Comparison of ENCODE assay signal across 22 cellular contexts in genomic region chr12:123054371-123054770, GRCh38.
"Had no signal": no experiment of that assay in that cellular context is flagged by ENCODE, and none has a peak within 500 bp of the region (broad histone marks: within the 10 kb centered on the region; RNA-seq: fewer than 3 reads in every experiment).

No MANE protein-coding gene starts in this region.

- H3K27ac ChIP-seq: left ventricle myocardium inferior, right atrium auricular region, right lobe of liver, skin epidermis, suprapubic skin, thoracic aorta, tibial nerve had no signal

- H3K9me3 Mint-ChIP-seq: immature natural killer cell; mesothelial cell of epicardium; natural killer cell treated with Interleukin-12 subunit alpha and Interleukin-12 subunit beta and Interleukin-15 and Interleukin-18, amount 100 ng/mL, for 72 hours; stimulated activated effector memory CD8-positive, alpha-beta T cell treated with anti-CD3 and anti-CD28 coated beads, Interleukin-12 subunit alpha, Interleukin-12 subunit beta, amount 100 ng/mL, for 72 hours; stimulated activated naive CD8-positive, alpha-beta T cell treated with anti-CD3 and anti-CD28 coated beads, Interleukin-15, Interleukin-2, amounts not matched to agents 100 ng/mL and 50 ng/mL, for 24 hours; type B pancreatic cell had no signal

- ATAC-seq: naive thymus-derived CD4-positive, alpha-beta T cell; natural killer cell treated with Interleukin-12 subunit alpha and Interleukin-12 subunit beta and Interleukin-15 and Interleukin-18, amount 100 ng/mL, for 72 hours; right lobe of liver; stimulated activated effector memory CD8-positive, alpha-beta T cell treated with anti-CD3 and anti-CD28 coated beads, Interleukin-12 subunit alpha, Interleukin-12 subunit beta, amount 100 ng/mL, for 72 hours had no signal

- H3K4me3 ChIP-seq: left ventricle myocardium inferior, lung, ovary, right atrium auricular region, right lobe of liver, skin epidermis, suprapubic skin, thoracic aorta, tibial nerve, uterus had no signal

- DNase-seq: immature natural killer cell; kidney; left ventricle myocardium inferior; mesendoderm; naive thymus-derived CD4-positive, alpha-beta T cell; ovary; right lobe of liver; stimulated activated CD4-positive, alpha-beta T cell treated with anti-CD3 and anti-CD28 coated beads, Interleukin-4, amount 100 ng/mL, for 24 hours; stimulated activated naive CD4-positive, alpha-beta T cell; uterus had no signal

- H3K4me3 Mint-ChIP-seq: immature natural killer cell; mesothelial cell of epicardium; naive thymus-derived CD4-positive, alpha-beta T cell; natural killer cell treated with Interleukin-12 subunit alpha and Interleukin-12 subunit beta and Interleukin-15 and Interleukin-18, amount 100 ng/mL, for 72 hours; stimulated activated effector memory CD8-positive, alpha-beta T cell treated with anti-CD3 and anti-CD28 coated beads, Interleukin-12 subunit alpha, Interleukin-12 subunit beta, amount 100 ng/mL, for 72 hours; stimulated activated naive CD8-positive, alpha-beta T cell treated with anti-CD3 and anti-CD28 coated beads, Interleukin-15, Interleukin-2, amounts not matched to agents 100 ng/mL and 50 ng/mL, for 24 hours; type B pancreatic cell had no signal

- H3K36me3 Mint-ChIP-seq: mesothelial cell of epicardium; natural killer cell treated with Interleukin-12 subunit alpha and Interleukin-12 subunit beta and Interleukin-15 and Interleukin-18, amount 100 ng/mL, for 72 hours; stimulated activated effector memory CD8-positive, alpha-beta T cell treated with anti-CD3 and anti-CD28 coated beads, Interleukin-12 subunit alpha, Interleukin-12 subunit beta, amount 100 ng/mL, for 72 hours; type B pancreatic cell had no signal

- H3K27me3 ChIP-seq: ovary, right atrium auricular region, right lobe of liver, suprapubic skin, tibial nerve, uterus had no signal

- H3K27ac Mint-ChIP-seq: immature natural killer cell; mesothelial cell of epicardium; natural killer cell treated with Interleukin-12 subunit alpha and Interleukin-12 subunit beta and Interleukin-15 and Interleukin-18, amount 100 ng/mL, for 72 hours; progenitor cell of endocrine pancreas; stimulated activated effector memory CD8-positive, alpha-beta T cell treated with anti-CD3 and anti-CD28 coated beads, Interleukin-12 subunit alpha, Interleukin-12 subunit beta, amount 100 ng/mL, for 72 hours; stimulated activated naive CD8-positive, alpha-beta T cell treated with anti-CD3 and anti-CD28 coated beads, Interleukin-15, Interleukin-2, amounts not matched to agents 100 ng/mL and 50 ng/mL, for 24 hours; type B pancreatic cell had no signal

- H3K27me3 Mint-ChIP-seq: naive thymus-derived CD4-positive, alpha-beta T cell; natural killer cell treated with Interleukin-12 subunit alpha and Interleukin-12 subunit beta and Interleukin-15 and Interleukin-18, amount 100 ng/mL, for 72 hours; stimulated activated naive CD8-positive, alpha-beta T cell treated with anti-CD3 and anti-CD28 coated beads, Interleukin-15, Interleukin-2, amounts not matched to agents 100 ng/mL and 50 ng/mL, for 24 hours; type B pancreatic cell had no signal

- H3K9me3 ChIP-seq: left ventricle myocardium inferior, ovary, right atrium auricular region, right lobe of liver, suprapubic skin, thoracic aorta, tibial nerve, uterus had no signal

- H3K36me3 ChIP-seq: left ventricle myocardium inferior, ovary, right atrium auricular region, right lobe of liver, suprapubic skin, thoracic aorta, tibial nerve, uterus had no signal
